32 cellular contexts compared by ENCODE assay signal in the genomic region with DNA sequence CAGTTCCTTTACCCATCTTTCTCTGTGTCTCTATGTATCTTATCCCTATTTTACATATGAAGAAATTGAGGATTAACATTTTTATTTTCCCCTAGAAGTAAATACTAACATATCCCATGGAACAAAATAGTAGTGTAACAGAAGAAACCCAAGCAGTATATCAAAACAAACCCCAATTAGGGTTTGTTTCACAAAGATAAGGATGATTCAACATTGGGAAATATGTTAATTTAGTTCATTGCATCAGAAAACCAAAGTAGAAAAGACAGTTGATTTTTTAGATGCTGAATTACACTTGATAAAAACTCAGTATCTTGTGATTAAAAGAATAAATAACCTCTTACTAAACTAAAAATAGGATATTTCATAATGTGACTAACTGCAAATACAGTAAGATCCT.
DNase-seq lines count a peak whose midpoint lies in the region; ATAC-seq, FAIRE-seq and TF ChIP-seq lines count a peak whose summit lies in the region.
"Had no signal": no experiment of that assay in that cellular context is flagged by ENCODE, and none has a peak within 500 bp of the region (broad histone marks: within the 10 kb centered on the region; RNA-seq: fewer than 3 reads in every experiment).

No MANE protein-coding gene starts in this region.

- H3K4me1 ChIP-seq in GM23338 (ENCODE audit: insufficient read depth) = no peaks in the 10 kb centered on the region
- H3K4me1 ChIP-seq: heart left ventricle, prostate gland, tibial artery, vagina had no signal

- H3F3A ChIP-seq in GM23338 (replicated peaks; ENCODE audit: low read depth) = no peaks in the 10 kb centered on the region

- no peak overlapping the region for H3K4me2 ChIP-seq in GM23338

- TF ChIP-seq CTCF in GM23338 (conservative IDR thresholded peaks at IDR 0.05; ENCODE audit: low read depth in 2 of 2) = no peak

- peaks cover 38% of the 10 kb centered on the region for H3K4me1 Mint-ChIP-seq in activated T-cell treated with anti-CD3 and anti-CD28 coated beads, Interleukin-2, amount 50 U/mL, for 24 hours (ENCODE audit: low read depth)
- H3K4me1 Mint-ChIP-seq in GM23338 = peaks cover 13% of the 10 kb centered on the region; the same call in 2 of the 3 replicates
- H3K4me1 Mint-ChIP-seq in activated naive CD8-positive, alpha-beta T cell (ENCODE audit: low read depth) = peaks cover 15% of the 10 kb centered on the region

- no peak overlapping the region for H3K4me3 ChIP-seq in GM23338
- H3K4me3 ChIP-seq: heart left ventricle, prostate gland, tibial artery, vagina had no signal

- H3K36me3 Mint-ChIP-seq in activated T-cell treated with anti-CD3 and anti-CD28 coated beads, Interleukin-2, amount 50 U/mL, for 24 hours (ENCODE audit: low read depth) = peaks cover 44% of the 10 kb centered on the region
- H3K36me3 Mint-ChIP-seq in GM23338 (ENCODE audit: low read depth) = peaks cover 19% of the 10 kb centered on the region; the same call in 2 of the 3 replicates
- peaks cover 9% of the 10 kb centered on the region for H3K36me3 Mint-ChIP-seq in activated naive CD8-positive, alpha-beta T cell

- H4K20me1 ChIP-seq in GM23338 (replicated peaks; ENCODE audit: insufficient read depth) = no peaks in the 10 kb centered on the region

- no peak for ATAC-seq in GM23338
- no peak for ATAC-seq in HG03439 (IDR thresholded peaks at IDR 0.05; ENCODE audit: unreplicated experiment)
- no peak for ATAC-seq in GM18517 (IDR thresholded peaks at IDR 0.05; ENCODE audit: unreplicated experiment)
- ATAC-seq: heart left ventricle, HepG2, sciatic nerve had no signal

- H3K27ac Mint-ChIP-seq in activated T-cell treated with anti-CD3 and anti-CD28 coated beads, Interleukin-2, amount 50 U/mL, for 24 hours = peak overlapping the region; percentile 83
- H3K27ac Mint-ChIP-seq in GM23338 = peak overlapping the region; percentile 87
- H3K27ac Mint-ChIP-seq in activated naive CD8-positive, alpha-beta T cell = peak overlapping the region; percentile 51
- H3K27ac Mint-ChIP-seq: activated CD4-positive, alpha-beta T cell treated with anti-CD3 and anti-CD28 coated beads, Interleukin-2, amount 10 ng/mL, durations not matched to agents 24 days and 14 days; activated T-helper 2 cell treated with anti-CD3 and anti-CD28 coated beads, Interferon-gamma antibody, Interleukin-2, Interleukin-4, amounts not matched to agents 10 μg/mL and 5 μg/mL and 100 μg/mL, durations not matched to agents 14 hours and 24 hours and 36 hours had no signal

- H2AFZ ChIP-seq in GM23338 = no peak overlapping the region

- H3K36me3 ChIP-seq in GM23338 (ENCODE audit: insufficient read depth) = no peaks in the 10 kb centered on the region
- H3K36me3 ChIP-seq: prostate gland had no signal

- H3K27me3 ChIP-seq in GM23338 (ENCODE audit: insufficient read depth) = no peaks in the 10 kb centered on the region
- H3K27me3 ChIP-seq: heart left ventricle, tibial artery, vagina had no signal

- H3K9me3 Mint-ChIP-seq in activated T-cell treated with anti-CD3 and anti-CD28 coated beads, Interleukin-2, amount 50 U/mL, for 24 hours = no peaks in the 10 kb centered on the region
- H3K9me3 Mint-ChIP-seq in GM23338 = no peaks in the 10 kb centered on the region
- H3K9me3 Mint-ChIP-seq in activated naive CD8-positive, alpha-beta T cell (ENCODE audit: low read depth) = no peaks in the 10 kb centered on the region
- H3K9me3 Mint-ChIP-seq: activated CD4-positive, alpha-beta T cell treated with anti-CD3 and anti-CD28 coated beads, Interleukin-2, amount 10 ng/mL, durations not matched to agents 24 days and 14 days; activated T-helper 2 cell treated with anti-CD3 and anti-CD28 coated beads, Interferon-gamma antibody, Interleukin-2, Interleukin-4, amounts not matched to agents 10 μg/mL and 5 μg/mL and 100 μg/mL, durations not matched to agents 14 hours and 24 hours and 36 hours; CD8-positive, alpha-beta memory T cell; naive B cell had no signal

- FAIRE-seq in islet of Langerhans (lab: Jason Lieb, UNC) = peak; percentile 38
- FAIRE-seq: GM12891, HepG2 had no signal

- no peaks in the 10 kb centered on the region for H3K9me2 ChIP-seq in GM23338 (ENCODE audit: insufficient read depth)

- H3K4me3 Mint-ChIP-seq in activated T-cell treated with anti-CD3 and anti-CD28 coated beads, Interleukin-2, amount 50 U/mL, for 24 hours = no peak overlapping the region
- H3K4me3 Mint-ChIP-seq in GM23338 = no peak overlapping the region
- H3K4me3 Mint-ChIP-seq in activated naive CD8-positive, alpha-beta T cell = no peak overlapping the region
- H3K4me3 Mint-ChIP-seq: activated CD4-positive, alpha-beta T cell treated with anti-CD3 and anti-CD28 coated beads, Interleukin-2, amount 10 ng/mL, durations not matched to agents 24 days and 14 days; CD8-positive, alpha-beta memory T cell; naive B cell had no signal

- H3K27me3 Mint-ChIP-seq in activated T-cell treated with anti-CD3 and anti-CD28 coated beads, Interleukin-2, amount 50 U/mL, for 24 hours = no peaks in the 10 kb centered on the region
- H3K27me3 Mint-ChIP-seq in GM23338 (ENCODE audit: insufficient read depth, low read depth, poor library complexity) = no peaks in the 10 kb centered on the region
- H3K27me3 Mint-ChIP-seq in activated naive CD8-positive, alpha-beta T cell = no peaks in the 10 kb centered on the region
- H3K27me3 Mint-ChIP-seq: activated CD4-positive, alpha-beta T cell treated with anti-CD3 and anti-CD28 coated beads, Interleukin-2, amount 10 ng/mL, durations not matched to agents 24 days and 14 days; CD8-positive, alpha-beta memory T cell; naive B cell had no signal

- H3K27ac ChIP-seq in GM23338 (ENCODE audit: low read depth) = no peak overlapping the region
- H3K27ac ChIP-seq: epithelial cell of prostate, heart left ventricle, prostate gland, tibial artery, vagina had no signal

- H3K79me2 ChIP-seq in GM23338 (replicated peaks; ENCODE audit: insufficient read depth) = no peaks in the 10 kb centered on the region

- DNase-seq in activated T-cell treated with anti-CD3 and anti-CD28 coated beads, Interleukin-2, amount 50 U/mL, for 24 hours = no peak
- DNase-seq in activated T-cell treated with anti-CD3 and anti-CD28 coated beads, Interleukin-2, amount 50 U/mL, for 48 hours = no peak
- DNase-seq in GM23338 (ENCODE audit: low spot score) (no peak), SKM-1 (lab: John Stamatoyannopoulos, UW; ENCODE audit: unreplicated experiment) (no peak)
- DNase-seq: ACHN; activated CD4-positive, alpha-beta T cell treated with anti-CD3 and anti-CD28 coated beads, Interleukin-2, amount 10 ng/mL, durations not matched to agents 24 days and 14 days; caudate nucleus; CD8-positive, alpha-beta memory T cell; cortex of kidney; effector memory CD4-positive, alpha-beta T cell; heart left ventricle; Kasumi-1; midbrain; naive B cell; NCI-H2107; NCI-H345; SHP77 treated with DMSO at 0.1 percent for 48 hours; stimulated activated CD4-positive, alpha-beta T cell treated with anti-CD3 and anti-CD28 coated beads, Interleukin-12 subunit alpha, Interleukin-12 subunit beta, amount 100 ng/mL, for 4 hours; stimulated activated CD4-positive, alpha-beta T cell treated with anti-CD3 and anti-CD28 coated beads, Interleukin-2, amount 100 ng/mL, for 48 hours; T-helper 9 cell; tibial artery had no signal

TF ChIP-seq in GM23338, 12 proteins besides CTCF, POLR2A, EP300 and RAD21 (continues in another document):
- TF ChIP-seq NANOG (IDR thresholded peaks at IDR 0.05; ENCODE audit: borderline replicate concordance) (no peak), ZNF331 (CRISPR knock-in tag; IDR thresholded peaks at IDR 0.05; ENCODE audit: low read depth) (no peak), STAT1 (IDR thresholded peaks at IDR 0.05; ENCODE audit: unreplicated experiment) (no peak), CREB1 (CRISPR knock-in tag; IDR thresholded peaks at IDR 0.05; ENCODE audit: low read depth) (no peak), POLR2AphosphoS5 (IDR thresholded peaks at IDR 0.05; ENCODE audit: low read depth) (no peak), EZH2phosphoT487 (IDR thresholded peaks at IDR 0.05; ENCODE audit: unreplicated experiment) (no peak), EZH2 (IDR thresholded peaks at IDR 0.05; ENCODE audit: low read depth, unreplicated experiment) (no peak), ZNF114 (CRISPR knock-in tag; IDR thresholded peaks at IDR 0.05) (no peak)
- TF ChIP-seq, protein P1, sequence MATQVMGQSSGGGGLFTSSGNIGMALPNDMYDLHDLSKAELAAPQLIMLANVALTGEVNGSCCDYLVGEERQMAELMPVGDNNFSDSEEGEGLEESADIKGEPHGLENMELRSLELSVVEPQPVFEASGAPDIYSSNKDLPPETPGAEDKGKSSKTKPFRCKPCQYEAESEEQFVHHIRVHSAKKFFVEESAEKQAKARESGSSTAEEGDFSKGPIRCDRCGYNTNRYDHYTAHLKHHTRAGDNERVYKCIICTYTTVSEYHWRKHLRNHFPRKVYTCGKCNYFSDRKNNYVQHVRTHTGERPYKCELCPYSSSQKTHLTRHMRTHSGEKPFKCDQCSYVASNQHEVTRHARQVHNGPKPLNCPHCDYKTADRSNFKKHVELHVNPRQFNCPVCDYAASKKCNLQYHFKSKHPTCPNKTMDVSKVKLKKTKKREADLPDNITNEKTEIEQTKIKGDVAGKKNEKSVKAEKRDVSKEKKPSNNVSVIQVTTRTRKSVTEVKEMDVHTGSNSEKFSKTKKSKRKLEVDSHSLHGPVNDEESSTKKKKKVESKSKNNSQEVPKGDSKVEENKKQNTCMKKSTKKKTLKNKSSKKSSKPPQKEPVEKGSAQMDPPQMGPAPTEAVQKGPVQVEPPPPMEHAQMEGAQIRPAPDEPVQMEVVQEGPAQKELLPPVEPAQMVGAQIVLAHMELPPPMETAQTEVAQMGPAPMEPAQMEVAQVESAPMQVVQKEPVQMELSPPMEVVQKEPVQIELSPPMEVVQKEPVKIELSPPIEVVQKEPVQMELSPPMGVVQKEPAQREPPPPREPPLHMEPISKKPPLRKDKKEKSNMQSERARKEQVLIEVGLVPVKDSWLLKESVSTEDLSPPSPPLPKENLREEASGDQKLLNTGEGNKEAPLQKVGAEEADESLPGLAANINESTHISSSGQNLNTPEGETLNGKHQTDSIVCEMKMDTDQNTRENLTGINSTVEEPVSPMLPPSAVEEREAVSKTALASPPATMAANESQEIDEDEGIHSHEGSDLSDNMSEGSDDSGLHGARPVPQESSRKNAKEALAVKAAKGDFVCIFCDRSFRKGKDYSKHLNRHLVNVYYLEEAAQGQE (IDR thresholded peaks at IDR 0.05; ENCODE audit: unreplicated experiment) = no peak
- TF ChIP-seq, protein P2, sequence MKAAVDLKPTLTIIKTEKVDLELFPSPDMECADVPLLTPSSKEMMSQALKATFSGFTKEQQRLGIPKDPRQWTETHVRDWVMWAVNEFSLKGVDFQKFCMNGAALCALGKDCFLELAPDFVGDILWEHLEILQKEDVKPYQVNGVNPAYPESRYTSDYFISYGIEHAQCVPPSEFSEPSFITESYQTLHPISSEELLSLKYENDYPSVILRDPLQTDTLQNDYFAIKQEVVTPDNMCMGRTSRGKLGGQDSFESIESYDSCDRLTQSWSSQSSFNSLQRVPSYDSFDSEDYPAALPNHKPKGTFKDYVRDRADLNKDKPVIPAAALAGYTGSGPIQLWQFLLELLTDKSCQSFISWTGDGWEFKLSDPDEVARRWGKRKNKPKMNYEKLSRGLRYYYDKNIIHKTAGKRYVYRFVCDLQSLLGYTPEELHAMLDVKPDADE (IDR thresholded peaks at IDR 0.05) = no peak
